ENCODE assay signal across 8 cellular contexts in genomic region chr3:138594935-138595259, GRCh38. TPM values are rescaled to one million over a fixed set of nuclear protein-coding genes. Genes with fewer than 3 reads are reported as not detected.
DNase-seq lines count a peak whose midpoint lies in the region; ATAC-seq and TF ChIP-seq lines count a peak whose summit lies in the region.

No MANE protein-coding gene starts in this region.

- no peaks in the 10 kb centered on the region for H3K27me3 ChIP-seq in CD8-positive, alpha-beta T cell (ENCODE audit: insufficient read depth, low read length)
- no peaks in the 10 kb centered on the region for H3K27me3 ChIP-seq in ovary

- H3K36me3 ChIP-seq in CD8-positive, alpha-beta T cell (ENCODE audit: insufficient read depth, low read length), result no peaks in the 10 kb centered on the region
- H3K36me3 ChIP-seq in ovary, result no peaks in the 10 kb centered on the region

- POLR2A ChIA-PET in CD8-positive, alpha-beta T cell (lab: Charles Lee), result interaction anchor here (1.6 to 4.1 kb wide), 5 partner anchors 14 to 421 kb away, joined by 4 to 32 read pairs (median 6); partner anchors contain the start of gene FAIM

- ATAC-seq in CD8-positive, alpha-beta T cell, result no peak
- ATAC-seq in HG03342 (IDR thresholded peaks at IDR 0.05; ENCODE audit: unreplicated experiment), result peak; percentile 19

- no peak for TF ChIP-seq EP300 in ovary (IDR thresholded peaks at IDR 0.05)

- DNase-seq in CD8-positive, alpha-beta T cell, result no peak
- DNase-seq in neural crest cell (ENCODE audit: low read depth, low spot score) (no peak), NCI-H446 treated with DMSO at 0.1 percent for 48 hours (lab: John Stamatoyannopoulos, UW) (no peak), ovary (no peak), AML-193 (lab: John Stamatoyannopoulos, UW) (no peak), NOMO-1 treated with dmso at 0.1 percent for 144 hours (lab: John Stamatoyannopoulos, UW; ENCODE audit: unreplicated experiment) (no peak)

- intact Hi-C loops in CD8-positive, alpha-beta T cell (cut with DNase I, micrococcal nuclease), result loop anchor here (1.0 to 10.0 kb wide), 17 partner anchors 13 to 1840 kb away; partner anchors contain the start of genes ARMC8 (in 2 of the 2), MRPS22 (in 2 of the 2), PIK3CB (in 2 of the 2) and COPB2 (in 1 of the 2)
- intact Hi-C loops in ovary (cut with DNase I), result loop anchor here (1.0 to 5.0 kb wide), 3 partner anchors 320 to 322 kb away; no protein-coding TSS in a partner anchor

- 22 to 29% (median 24%) methylated on average over 3 of the region's 3 CpGs for WGBS in ovary, 3 donors

- peaks cover 8% of the 10 kb centered on the region for H3K36me3 Mint-ChIP-seq in CD8-positive, alpha-beta T cell
- H3K36me3 Mint-ChIP-seq in brain (peaks cover 5% of the 10 kb centered on the region), neural crest cell (ENCODE audit: low read depth) (no peaks in the 10 kb centered on the region)

- peak overlapping the region; percentile 83 for H3K4me3 ChIP-seq in CD8-positive, alpha-beta T cell (ENCODE audit: low read depth, low read length)
- no peak overlapping the region for H3K4me3 ChIP-seq in ovary

- no peaks in the 10 kb centered on the region for H3K27me3 Mint-ChIP-seq in CD8-positive, alpha-beta T cell (ENCODE audit: low read depth)
- H3K27me3 Mint-ChIP-seq in brain (peaks cover 3% of the 10 kb centered on the region), neural crest cell (ENCODE audit: low read depth) (peaks cover 3% of the 10 kb centered on the region)

- peak overlapping the region; percentile 99 for H3K27ac Mint-ChIP-seq in CD8-positive, alpha-beta T cell
- H3K27ac Mint-ChIP-seq in brain (peak overlapping the region; percentile 92 to 99 (median 95)), neural crest cell (ENCODE audit: unreplicated experiment) (no peak overlapping the region)

- no peaks in the 10 kb centered on the region for H3K9me3 ChIP-seq in CD8-positive, alpha-beta T cell (ENCODE audit: low read length)
- H3K9me3 ChIP-seq in ovary, result no peaks in the 10 kb centered on the region

- peaks cover 14% of the 10 kb centered on the region for H3K4me1 Mint-ChIP-seq in CD8-positive, alpha-beta T cell (ENCODE audit: low read depth)
- H3K4me1 Mint-ChIP-seq in brain, result peaks cover 38% of the 10 kb centered on the region
- H3K4me1 Mint-ChIP-seq in neural crest cell, result peaks cover 10% of the 10 kb centered on the region

- peak; percentile 41 for TF ChIP-seq CTCF in CD8-positive, alpha-beta T cell (IDR thresholded peaks at IDR 0.05)
- TF ChIP-seq CTCF in brain (conservative IDR thresholded peaks at IDR 0.05), result peak in 1 of 2 experiments; percentile 55
- no peak for TF ChIP-seq CTCF in neural crest cell (conservative IDR thresholded peaks at IDR 0.05)
- TF ChIP-seq CTCF in ovary (IDR thresholded peaks at IDR 0.05), result no peak

- CTCF ChIA-PET in CD8-positive, alpha-beta T cell (lab: Charles Lee), result interaction anchor here (0.6 to 13.1 kb wide), 19 partner anchors 12 to 750 kb away, joined by 3 to 214 read pairs (median 5); partner anchors contain the start of gene FAIM

- peak overlapping the region; percentile 90 for H3K27ac ChIP-seq in CD8-positive, alpha-beta T cell (ENCODE audit: low read depth, low read length)
- peak overlapping the region in 1 of 2 donors; percentile 92 for H3K27ac ChIP-seq in ovary

- TF ChIP-seq POLR2A in ovary (IDR thresholded peaks at IDR 0.05), result no peak

- no peaks in the 10 kb centered on the region for H3K9me3 Mint-ChIP-seq in CD8-positive, alpha-beta T cell
- H3K9me3 Mint-ChIP-seq in brain, result peaks cover 0 to 2% (median 0%) of the 10 kb centered on the region in 5 experiments
- no peaks in the 10 kb centered on the region for H3K9me3 Mint-ChIP-seq in neural crest cell

- H3K4me3 Mint-ChIP-seq in CD8-positive, alpha-beta T cell, result peak overlapping the region; percentile 94
- H3K4me3 Mint-ChIP-seq in brain, result peak overlapping the region; percentile 87 to 98 (median 95)
- H3K4me3 Mint-ChIP-seq in neural crest cell, result peak overlapping the region; percentile 89

- no peaks in the 10 kb centered on the region for H3K4me1 ChIP-seq in CD8-positive, alpha-beta T cell (ENCODE audit: insufficient read depth, low read length)
- peaks cover 4% of the 10 kb centered on the region for H3K4me1 ChIP-seq in ovary (ENCODE audit: insufficient read depth)

RNA-seq across cellular contexts. Expression of gene CEP70, which starts 0.8 kb away (rescaled TPM):
- 10 to 100 TPM; 29.5 to 31.0 TPM for total RNA-seq in CD8-positive, alpha-beta T cell
- 11.1 TPM for polyA plus RNA-seq in brain (ENCODE audit: insufficient read depth, low read depth, low replicate concordance)
- 23.5 and 24.9 TPM in 2 replicates for total RNA-seq in neural crest cell
- 100 to 1,000 TPM in 1 of 7 donors, 10 to 100 TPM in 6; 49.1 to 101 (median 68.1) TPM for total RNA-seq in ovary
- 10 to 100 TPM; 12.4 to 15.5 TPM for polyA plus RNA-seq in ovary

RNA-seq across cellular contexts. Expression of gene FAIM, which starts 13.7 kb away (rescaled TPM):
- 1 to 10 TPM; 2.0 to 2.6 TPM for total RNA-seq in CD8-positive, alpha-beta T cell
- polyA plus RNA-seq in brain (ENCODE audit: insufficient read depth, low read depth, low replicate concordance), result 22.1 TPM
- 10.0 and 11.9 TPM in 2 replicates for total RNA-seq in neural crest cell
- 10 to 100 TPM in 2 of 7 donors, 1 to 10 TPM in 5; 7.2 to 27.5 (median 9.2) TPM for total RNA-seq in ovary
- polyA plus RNA-seq in ovary, result 10 to 100 TPM; 12.4 to 26.8 TPM
